In genomic region chr11:122038543-122038942, GRCh38 we compare ENCODE assay signal across 18 cellular contexts.
DNase-seq lines count a peak whose midpoint lies in the region; ATAC-seq and TF ChIP-seq lines count a peak whose summit lies in the region.
"Had no signal": no experiment of that assay in that cellular context is flagged by ENCODE, and none has a peak within 500 bp of the region (broad histone marks: within the 10 kb centered on the region; RNA-seq: fewer than 3 reads in every experiment).

No MANE protein-coding gene starts in this region.

- in situ Hi-C loops in mammary epithelial cell (cut with MboI; ENCODE audit: low sequenced_read_pairs in 2 of 2), result no loop called here

- BruUV-seq in mammary epithelial cell (replicated peaks; lab: Mats Ljungman, UMichigan) (no TSS peak), MCF 10A (replicated peaks; lab: Mats Ljungman, UMichigan) (no TSS peak)

- 54% methylated on average over 2 of the region's 2 CpGs for WGBS in mammary epithelial cell (ENCODE audit: low coverage, missing lambda C conversion rate)

- no peak overlapping the region for H3K4me3 Mint-ChIP-seq in MCF 10A (ENCODE audit: unreplicated experiment)
- H3K4me3 Mint-ChIP-seq: activated naive CD4-positive, alpha-beta T cell treated with anti-CD3 and anti-CD28 coated beads for 36 hours; immature natural killer cell; stimulated activated naive B cell treated with anti-CD40 and anti-IgM and Interleukin-4, amounts not matched to agents 10 μg/mL and 1 μg/mL and 100 μg/mL, for 72 hours had no signal

- H3K27ac ChIP-seq in mammary epithelial cell (ENCODE audit: insufficient read depth, low read depth, low read length) (no peak overlapping the region), upper lobe of right lung (no peak overlapping the region)
- H3K27ac ChIP-seq: 22Rv1, dorsolateral prefrontal cortex, neutrophil had no signal

- H3K9ac ChIP-seq in mammary epithelial cell (ENCODE audit: insufficient read depth, low read length), result no peak overlapping the region

- dilution Hi-C loops in mammary epithelial cell (cut with HindIII; ENCODE audit: low sequenced_read_pairs), result no loop called here

- POLR2A ChIA-PET in MCF 10A (lab: Yijun Ruan, JAX), result interaction anchor here (0.5 to 1.0 kb wide), 2 partner anchors 32 to 619 kb away, joined by 3 read pairs; no protein-coding TSS in a partner anchor

- no peaks in the 10 kb centered on the region for H4K20me1 ChIP-seq in mammary epithelial cell (ENCODE audit: insufficient read depth, low read length)

- H3K4me1 ChIP-seq in mammary epithelial cell (ENCODE audit: insufficient read depth, low read length), result peaks cover 8% of the 10 kb centered on the region
- no peaks in the 10 kb centered on the region for H3K4me1 ChIP-seq in upper lobe of right lung

- peaks cover 12% of the 10 kb centered on the region for H3K36me3 Mint-ChIP-seq in MCF 10A (ENCODE audit: insufficient read depth, unreplicated experiment)
- H3K36me3 Mint-ChIP-seq: immature natural killer cell; stimulated activated naive B cell treated with anti-CD40 and anti-IgM and Interleukin-4, amounts not matched to agents 10 μg/mL and 1 μg/mL and 100 μg/mL, for 72 hours had no signal

- intact Hi-C loops in mammary epithelial cell (cut with micrococcal nuclease) (no loop called here), MCF 10A (cut with micrococcal nuclease) (no loop called here), upper lobe of right lung (cut with DNase I) (no loop called here)

- H3K27ac Mint-ChIP-seq in MCF 10A (ENCODE audit: low read depth, unreplicated experiment), result no peak overlapping the region
- H3K27ac Mint-ChIP-seq: activated naive CD4-positive, alpha-beta T cell treated with anti-CD3 and anti-CD28 coated beads for 36 hours; immature natural killer cell; stimulated activated naive B cell treated with anti-CD40 and anti-IgM and Interleukin-4, amounts not matched to agents 10 μg/mL and 1 μg/mL and 100 μg/mL, for 72 hours had no signal

- H3K4me3 ChIP-seq in mammary epithelial cell (replicated peaks in 1 of 3; ENCODE audit: insufficient read depth in 1 of 3, low read depth in 2 of 3, low read length in 3 of 3) (no peak overlapping the region), upper lobe of right lung (no peak overlapping the region)
- H3K4me3 ChIP-seq: dorsolateral prefrontal cortex had no signal

- no peak overlapping the region for H2AFZ ChIP-seq in mammary epithelial cell (ENCODE audit: low read depth, low read length)

- CTCF ChIA-PET in mammary epithelial cell (lab: Charles Lee; ENCODE audit: low non-redundant PET) (no interaction called here), MCF 10A (lab: Yijun Ruan, JAX) (interaction anchor here (0.9 kb wide), 1 partner anchor 21 kb away, joined by 3 read pairs; no protein-coding TSS in a partner anchor)

- DNase-seq in mammary epithelial cell, result peak; percentile 27
- no peak for DNase-seq in MCF 10A (ENCODE audit: unreplicated experiment)
- peak; percentile 89 for DNase-seq in amniotic epithelial cell (ENCODE audit: low read depth)
- peak; percentile 42 for DNase-seq in glomerular visceral epithelial cell (ENCODE audit: extremely low spot score)
- DNase-seq in upper lobe of right lung, result no peak
- DNase-seq in NCI-H146 treated with DMSO at 0.1 percent for 48 hours (lab: John Stamatoyannopoulos, UW; ENCODE audit: unreplicated experiment), result no peak
- no peak for DNase-seq in HK-2 (ENCODE audit: unreplicated experiment)
- DNase-seq: activated CD4-positive, alpha-beta T cell treated with anti-CD3 and anti-CD28 coated beads, Interleukin-2, amount 50 U/mL, for 4 hours; activated naive CD4-positive, alpha-beta T cell treated with anti-CD3 and anti-CD28 coated beads for 36 hours; DND-41; dorsolateral prefrontal cortex; immature natural killer cell; NCI-H1048; NCI-H526 treated with DMSO at 0.1 percent for 48 hours; stimulated activated naive B cell treated with anti-CD40 and anti-IgM and Interleukin-4, amounts not matched to agents 10 μg/mL and 1 μg/mL and 100 μg/mL, for 72 hours had no signal

- no peak for TF ChIP-seq CTCF in mammary epithelial cell (conservative IDR thresholded peaks at IDR 0.05 in 1 of 2, IDR thresholded peaks at IDR 0.05 in 1 of 2; ENCODE audit: extremely low read depth in 1 of 2, insufficient read depth in 1 of 2, low read depth in 1 of 2, low read length in 2 of 2)
- TF ChIP-seq CTCF in MCF 10A (IDR thresholded peaks at IDR 0.05; ENCODE audit: unreplicated experiment), result no peak
- TF ChIP-seq CTCF in upper lobe of right lung (IDR thresholded peaks at IDR 0.05), result no peak

- no peak overlapping the region for H3K4me2 ChIP-seq in mammary epithelial cell (ENCODE audit: insufficient read depth, low read depth, low read length)

- H3K27me3 Mint-ChIP-seq in MCF 10A (ENCODE audit: insufficient read depth, unreplicated experiment), result no peaks in the 10 kb centered on the region

- peak; percentile 76 for ATAC-seq in upper lobe of right lung
- ATAC-seq in HG03521 (IDR thresholded peaks at IDR 0.05; ENCODE audit: unreplicated experiment), result no peak
- ATAC-seq: stimulated activated naive B cell treated with anti-CD40 and anti-IgM and Interleukin-4, amounts not matched to agents 10 μg/mL and 1 μg/mL and 100 μg/mL, for 72 hours had no signal

- no peaks in the 10 kb centered on the region for H3K9me3 ChIP-seq in mammary epithelial cell (replicated peaks; ENCODE audit: insufficient read depth, low read length)
- no peaks in the 10 kb centered on the region for H3K9me3 ChIP-seq in upper lobe of right lung
- H3K9me3 ChIP-seq: neutrophil had no signal

- H3K79me2 ChIP-seq in mammary epithelial cell (ENCODE audit: insufficient read depth, low read length), result no peaks in the 10 kb centered on the region

- H3K36me3 ChIP-seq in mammary epithelial cell (ENCODE audit: insufficient read depth, low read length) (no peaks in the 10 kb centered on the region), upper lobe of right lung (no peaks in the 10 kb centered on the region)
- H3K36me3 ChIP-seq: neutrophil had no signal

- H3K4me1 Mint-ChIP-seq in MCF 10A (ENCODE audit: insufficient read depth, unreplicated experiment), result peaks cover 20% of the 10 kb centered on the region
- H3K4me1 Mint-ChIP-seq: immature natural killer cell; stimulated activated naive B cell treated with anti-CD40 and anti-IgM and Interleukin-4, amounts not matched to agents 10 μg/mL and 1 μg/mL and 100 μg/mL, for 72 hours had no signal

- peaks cover 9% of the 10 kb centered on the region for H3K9me3 Mint-ChIP-seq in MCF 10A (ENCODE audit: unreplicated experiment)
- H3K9me3 Mint-ChIP-seq: activated naive CD4-positive, alpha-beta T cell treated with anti-CD3 and anti-CD28 coated beads for 36 hours; immature natural killer cell; stimulated activated naive B cell treated with anti-CD40 and anti-IgM and Interleukin-4, amounts not matched to agents 10 μg/mL and 1 μg/mL and 100 μg/mL, for 72 hours had no signal

- H3K27me3 ChIP-seq in mammary epithelial cell (ENCODE audit: insufficient read depth, low read length) (no peaks in the 10 kb centered on the region), upper lobe of right lung (no peaks in the 10 kb centered on the region)
- H3K27me3 ChIP-seq: dorsolateral prefrontal cortex had no signal

Comparison
In these comparisons a context has a peak if more than half of its experiments do, and no peak if none do; other contexts are left out.
1. DNase-seq: peak in mammary epithelial cell (single experiment), amniotic epithelial cell (single experiment) and glomerular visceral epithelial cell (single experiment); none in MCF 10A (single experiment), upper lobe of right lung (single experiment), NCI-H146 treated with DMSO at 0.1 percent for 48 hours (single experiment) and HK-2 (single experiment).